In the genomic region with DNA sequence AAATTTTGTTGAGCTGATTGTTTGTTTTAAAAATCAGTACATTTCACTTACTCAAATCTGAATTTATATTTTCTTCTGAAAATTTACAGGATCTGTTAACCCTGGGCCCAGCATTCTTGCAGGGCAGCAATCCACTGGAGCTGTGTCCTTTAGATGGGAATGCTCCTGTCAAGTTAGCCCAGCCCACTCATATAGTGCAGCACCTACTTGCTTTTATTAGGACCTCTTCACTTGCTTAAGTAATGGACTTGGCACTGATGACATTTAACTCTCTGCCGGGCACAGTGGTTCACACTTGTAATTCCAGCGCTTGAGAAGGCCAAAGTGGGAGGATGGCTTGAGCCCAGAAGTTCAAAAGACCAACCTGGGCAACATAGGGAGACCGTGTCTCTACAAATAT, we compare ENCODE assay signal across 22 cellular contexts.
A peak's percentile ranks its signal among the peaks of the same experiment; 100 is the strongest.
DNase-seq lines count a peak whose midpoint lies in the region; ATAC-seq and TF ChIP-seq lines count a peak whose summit lies in the region.
"Had no signal": no experiment of that assay in that cellular context is flagged by ENCODE, and none has a peak within 500 bp of the region (broad histone marks: within the 10 kb centered on the region; RNA-seq: fewer than 3 reads in every experiment).

No MANE protein-coding gene starts in this region.

- no peak for DNase-seq in Right ventricle myocardium superior
- no peak for DNase-seq in cardiac septum (ENCODE audit: low spot score)
- DNase-seq in heart left ventricle = peak in 2 of 5 donors; percentile 9 to 27
- DNase-seq in left ventricle myocardium superior = no peak
- no peak for DNase-seq in SJCRH30
- no peak for DNase-seq in HAP-1 (ENCODE audit: low spot score in 2 of 2)
- no peak for DNase-seq in C1 segment of cervical spinal cord (lab: John Stamatoyannopoulos, UW)
- DNase-seq: 8988T; ACHN; AML-193; BE2C; Calu3; CD4-positive, alpha-beta memory T cell; COR-L47; DMS53; DMS79 treated with DMSO at 0.1 percent for 48 hours; GF-D8; H9; HFFc6 had no signal

- H3K27me3 ChIP-seq in heart left ventricle (no peaks in the 10 kb centered on the region), SJCRH30 (no peaks in the 10 kb centered on the region), HAP-1 (ENCODE audit: low read depth) (no peaks in the 10 kb centered on the region)
- H3K27me3 ChIP-seq: BE2C; BLaER1 treated with 17β-estradiol and CSF1 and Interleukin-3, amounts not matched to agents 10 nM and 100 nM had no signal

- peaks cover 0 to 10% (median 0%) of the 10 kb centered on the region in 12 donors for H3K4me1 ChIP-seq in heart left ventricle
- H3K4me1 ChIP-seq in SJCRH30 = no peaks in the 10 kb centered on the region
- no peaks in the 10 kb centered on the region for H3K4me1 ChIP-seq in HAP-1
- H3K4me1 ChIP-seq: A549; BE2C; BLaER1 treated with 17β-estradiol and CSF1 and Interleukin-3, amounts not matched to agents 10 nM and 100 nM had no signal

- in situ Hi-C loops in HAP-1 (cut with MboI; ENCODE audit: low sequenced_read_pairs) = no loop called here

- H3K36me3 ChIP-seq in heart left ventricle (peaks cover 0 to 9% (median 2%) of the 10 kb centered on the region in 9 donors), SJCRH30 (peaks cover 27% of the 10 kb centered on the region), HAP-1 (replicated peaks) (peaks cover 4% of the 10 kb centered on the region)

- TF ChIP-seq POLR2A in heart left ventricle (IDR thresholded peaks at IDR 0.05) = no peak

- intact Hi-C loops in Right ventricle myocardium superior (cut with DNase I) = no loop called here
- intact Hi-C loops in cardiac septum (cut with DNase I) = no loop called here
- intact Hi-C loops in heart left ventricle (cut with DNase I) = loop anchor here in 1 of 10 donors (10.0 kb wide), 1 partner anchor 55 kb away; no protein-coding TSS in a partner anchor
- intact Hi-C loops in left ventricle myocardium superior (cut with micrococcal nuclease) = no loop called here

- peak overlapping the region in 1 of 12 donors; percentile 2 for H3K27ac ChIP-seq in heart left ventricle
- H3K27ac ChIP-seq in SJCRH30 = no peak overlapping the region
- H3K27ac ChIP-seq: A549; BLaER1 treated with 17β-estradiol and CSF1 and Interleukin-3, amounts not matched to agents 10 nM and 100 nM had no signal

- no peak overlapping the region for H3K4me3 ChIP-seq in heart left ventricle
- no peak overlapping the region for H3K4me3 ChIP-seq in SJCRH30
- no peak overlapping the region for H3K4me3 ChIP-seq in HAP-1
- H3K4me3 ChIP-seq: A549; BLaER1 treated with 17β-estradiol and CSF1 and Interleukin-3, amounts not matched to agents 10 nM and 100 nM; GM23338 had no signal

- H3K9me3 ChIP-seq in heart left ventricle (peaks cover 0 to 12% (median 3%) of the 10 kb centered on the region in 12 donors), SJCRH30 (replicated peaks) (no peaks in the 10 kb centered on the region; the same call in 1 of the 2 replicates), HAP-1 (no peaks in the 10 kb centered on the region)
- H3K9me3 ChIP-seq: BE2C had no signal

- WGBS in heart left ventricle, 4 donors = 66 to 76% (median 71%) methylated on average over 3 of the region's 3 CpGs

- ATAC-seq in Right ventricle myocardium superior (ENCODE audit: poor library complexity) (peak; percentile 85), heart left ventricle (peak; percentile 67 to 92 (median 88)), left ventricle myocardium superior (peak; percentile 94)
- ATAC-seq: A549, GM23338 had no signal

- TF ChIP-seq CTCF in heart left ventricle (IDR thresholded peaks at IDR 0.05) = no peak
